ENCODE assay signal across 15 cellular contexts in the genomic region with DNA sequence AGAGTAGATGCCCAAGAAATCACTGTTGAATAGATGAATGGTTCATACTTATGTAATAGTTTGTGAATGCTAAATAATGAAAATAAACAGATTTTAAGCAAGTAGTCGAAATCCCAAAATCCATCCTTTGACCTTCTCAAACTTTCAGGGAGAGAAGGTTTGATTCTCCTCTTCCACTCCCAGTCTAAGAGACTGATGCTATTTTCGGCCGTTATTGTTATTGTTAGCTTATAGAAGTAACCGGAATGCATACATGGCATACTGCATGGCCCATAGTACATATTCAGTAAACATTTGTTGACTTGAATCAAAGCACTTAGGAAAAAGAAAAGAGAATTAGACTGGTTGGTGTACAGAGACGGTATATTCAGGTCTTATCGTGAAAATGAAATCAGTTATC.
DNase-seq lines count a peak whose midpoint lies in the region; TF ChIP-seq lines count a peak whose summit lies in the region.
"Had no signal": no experiment of that assay in that cellular context is flagged by ENCODE, and none has a peak within 500 bp of the region (broad histone marks: within the 10 kb centered on the region; RNA-seq: fewer than 3 reads in every experiment).

No MANE protein-coding gene starts in this region.

- H3K9me2 ChIP-seq in hepatocyte (replicated peaks; ENCODE audit: insufficient read depth): no peaks in the 10 kb centered on the region

- no peak overlapping the region for H3K9ac ChIP-seq in adipocyte (ENCODE audit: low read length)
- H3K9ac ChIP-seq in smooth muscle cell (ENCODE audit: low read depth): no peak overlapping the region
- H3K9ac ChIP-seq: BLaER1 had no signal

- peak overlapping the region; percentile 44 for H3K4me2 ChIP-seq in hepatocyte
- H3K4me2 ChIP-seq in smooth muscle cell: peak overlapping the region; percentile 75
- H3K4me2 ChIP-seq: BLaER1 had no signal

- H3K27ac ChIP-seq in hepatocyte (peak overlapping the region; percentile 63), smooth muscle cell (ENCODE audit: low read depth) (peak overlapping the region; percentile 48)
- H3K27ac ChIP-seq: BLaER1 had no signal

- H3K36me3 ChIP-seq in adipocyte (ENCODE audit: control insufficient read depth, insufficient read depth, low read length, severe bottlenecking) (peaks cover 7% of the 10 kb centered on the region), hepatocyte (replicated peaks; ENCODE audit: insufficient read depth, low read depth) (no peaks in the 10 kb centered on the region), smooth muscle cell (ENCODE audit: low read depth) (no peaks in the 10 kb centered on the region)
- H3K36me3 ChIP-seq: BLaER1 had no signal

- no peak overlapping the region for H2AFZ ChIP-seq in hepatocyte
- peak overlapping the region; percentile 64 for H2AFZ ChIP-seq in smooth muscle cell (ENCODE audit: low read depth)

- H3F3A ChIP-seq in smooth muscle cell (ENCODE audit: low read depth): peaks cover 29% of the 10 kb centered on the region

- H3K27me3 ChIP-seq in adipocyte (replicated peaks; ENCODE audit: control insufficient read depth, insufficient read depth, low read length): no peaks in the 10 kb centered on the region
- H3K27me3 ChIP-seq in hepatocyte: no peaks in the 10 kb centered on the region
- no peaks in the 10 kb centered on the region for H3K27me3 ChIP-seq in smooth muscle cell (ENCODE audit: low read depth)
- H3K27me3 ChIP-seq: BLaER1 had no signal

- H3K9me3 ChIP-seq in adipocyte (ENCODE audit: control insufficient read depth, low read length) (no peaks in the 10 kb centered on the region), hepatocyte (ENCODE audit: low read depth) (no peaks in the 10 kb centered on the region), smooth muscle cell (replicated peaks; ENCODE audit: low read depth) (no peaks in the 10 kb centered on the region)
- H3K9me3 ChIP-seq: BLaER1 had no signal

- DNase-seq in adipocyte (ENCODE audit: low read depth) (no peak), hepatocyte (ENCODE audit: low spot score) (no peak), smooth muscle cell (lab: John Stamatoyannopoulos, UW; ENCODE audit: unreplicated experiment) (no peak), NCI-H2081 treated with DMSO at 0.1 percent for 48 hours (lab: John Stamatoyannopoulos, UW) (no peak), HCEC 1CT (no peak), NCI-H2171 (lab: John Stamatoyannopoulos, UW) (no peak)
- no peak for DNase-seq in activated CD4-positive, alpha-beta T cell treated with anti-CD3 and anti-CD28 coated beads, Interleukin-2, amount 50 U/mL, for 1 hour
- DNase-seq: 8988T; CD4-positive, alpha-beta memory T cell; DMS153; DMS79; GDM1; GOT3; H7 had no signal

- peak overlapping the region; percentile 3 for H3K4me3 ChIP-seq in adipocyte (ENCODE audit: low read length)
- H3K4me3 ChIP-seq in hepatocyte: no peak overlapping the region
- H3K4me3 ChIP-seq in smooth muscle cell: no peak overlapping the region
- H3K4me3 ChIP-seq: BLaER1 had no signal

- peaks cover 60% of the 10 kb centered on the region for H3K79me2 ChIP-seq in hepatocyte
- H3K79me2 ChIP-seq in smooth muscle cell (ENCODE audit: low read depth): peaks cover 18% of the 10 kb centered on the region

- peaks cover 46% of the 10 kb centered on the region for H3K4me1 ChIP-seq in adipocyte (ENCODE audit: control insufficient read depth, insufficient read depth, low read length)
- H3K4me1 ChIP-seq in hepatocyte (ENCODE audit: insufficient read depth): peaks cover 33% of the 10 kb centered on the region
- peaks cover 8% of the 10 kb centered on the region for H3K4me1 ChIP-seq in smooth muscle cell (ENCODE audit: low read depth)

- WGBS in hepatocyte (ENCODE audit: low lambda C conversion rate, missing lambda C conversion rate): 73% methylated on average over 6 of the region's 6 CpGs
- 75% methylated on average over 6 of the region's 6 CpGs for WGBS in smooth muscle cell (ENCODE audit: low lambda C conversion rate)

- no peak for TF ChIP-seq CTCF in hepatocyte (IDR thresholded peaks at IDR 0.05; ENCODE audit: poor library complexity)
- TF ChIP-seq CTCF in smooth muscle cell (IDR thresholded peaks at IDR 0.05; ENCODE audit: borderline replicate concordance, insufficient read depth, poor library complexity, severe bottlenecking): no peak

- H4K20me1 ChIP-seq in hepatocyte (ENCODE audit: insufficient read depth, poor library complexity, severe bottlenecking) (no peaks in the 10 kb centered on the region), smooth muscle cell (ENCODE audit: low read depth) (no peaks in the 10 kb centered on the region)
- H4K20me1 ChIP-seq: BLaER1 had no signal
